Comparison of ENCODE assay signal across 13 cellular contexts in genomic region chr10:132541129-132541528, GRCh38. TPM values are rescaled to one million over a fixed set of nuclear protein-coding genes. Genes with fewer than 3 reads are reported as not detected.
DNase-seq lines count a peak whose midpoint lies in the region; ATAC-seq and TF ChIP-seq lines count a peak whose summit lies in the region.
"Had no signal": no experiment of that assay in that cellular context is flagged by ENCODE, and none has a peak within 500 bp of the region (broad histone marks: within the 10 kb centered on the region; RNA-seq: fewer than 3 reads in every experiment).

No MANE protein-coding gene starts in this region.

- peak overlapping the region; percentile 92 for H3K4me3 ChIP-seq in Loucy (ENCODE audit: low read length, poor library complexity, severe bottlenecking)
- peak overlapping the region; percentile 73 to 91 (median 83) for H3K4me3 ChIP-seq in esophagus muscularis mucosa
- H3K4me3 ChIP-seq in A673 (ENCODE audit: low read depth, low read length, poor library complexity, severe bottlenecking), result no peak overlapping the region
- H3K4me3 ChIP-seq: colonic mucosa, testis had no signal

- peaks cover 88% of the 10 kb centered on the region for H3K79me2 ChIP-seq in Loucy (ENCODE audit: insufficient read depth, low read length)

- H3K36me3 ChIP-seq in Loucy (ENCODE audit: insufficient read depth, low read length) (no peaks in the 10 kb centered on the region), esophagus muscularis mucosa (peaks cover 0 to 10% (median 0%) of the 10 kb centered on the region in 4 donors), A673 (ENCODE audit: insufficient read depth, low read length, poor library complexity, severe bottlenecking) (no peaks in the 10 kb centered on the region)
- H3K36me3 ChIP-seq: colonic mucosa had no signal

- peak overlapping the region; percentile 81 for H3K27ac Mint-ChIP-seq in T-helper 2 cell treated with Interferon-gamma antibody and Interleukin-4, amounts not matched to agents 5 μg/mL and 100 μg/mL, for 36 hours

- H3F3A ChIP-seq in Loucy (ENCODE audit: low read depth), result peaks cover 8% of the 10 kb centered on the region; the same call in 1 of the 2 replicates

- ATAC-seq in sciatic nerve, result no peak

- H3K9me3 ChIP-seq in Loucy (ENCODE audit: insufficient read depth, low read depth, low read length) (no peaks in the 10 kb centered on the region), esophagus muscularis mucosa (no peaks in the 10 kb centered on the region), A673 (ENCODE audit: low read depth, low read length, poor library complexity, severe bottlenecking) (no peaks in the 10 kb centered on the region)
- H3K9me3 ChIP-seq: colonic mucosa, SK-N-SH, testis had no signal

- H3K27ac ChIP-seq in esophagus muscularis mucosa (replicated peaks in 1 of 4), result peak overlapping the region; percentile 88 to 97 (median 94)
- no peak overlapping the region for H3K27ac ChIP-seq in A673 (ENCODE audit: low read depth, low read length, poor library complexity, severe bottlenecking)
- H3K27ac ChIP-seq: colonic mucosa, testis had no signal

- H4K20me1 ChIP-seq in Loucy (ENCODE audit: insufficient read depth, low read length, poor library complexity, severe bottlenecking), result peaks cover 36% of the 10 kb centered on the region

- no peaks in the 10 kb centered on the region for H3K27me3 ChIP-seq in Loucy (ENCODE audit: insufficient read depth, low read length, poor library complexity, severe bottlenecking)
- H3K27me3 ChIP-seq in esophagus muscularis mucosa, result no peaks in the 10 kb centered on the region
- H3K27me3 ChIP-seq in A673 (replicated peaks; ENCODE audit: insufficient read depth, low read depth, low read length, poor library complexity), result no peaks in the 10 kb centered on the region
- H3K27me3 ChIP-seq: colonic mucosa, testis had no signal

- TF ChIP-seq EP300 in esophagus muscularis mucosa (IDR thresholded peaks at IDR 0.05), result no peak

- H3K4me1 Mint-ChIP-seq in T-helper 2 cell treated with Interferon-gamma antibody and Interleukin-4, amounts not matched to agents 5 μg/mL and 100 μg/mL, for 36 hours (ENCODE audit: low read depth), result peaks cover 45% of the 10 kb centered on the region

- no TSS peak for BruUV-seq in A673 (replicated peaks; lab: Mats Ljungman, UMichigan)

- POLR2A ChIA-PET in A673 (lab: Charles Lee; ENCODE audit: low non-redundant PET), result no interaction called here

- H3K4me2 ChIP-seq in Loucy (ENCODE audit: low read depth, low read length, poor library complexity, severe bottlenecking), result peak overlapping the region; percentile 95
- H3K4me2 ChIP-seq: SK-N-SH had no signal

- H3K4me1 ChIP-seq in Loucy (ENCODE audit: insufficient read depth, low read length, poor library complexity, severe bottlenecking), result peaks cover 74% of the 10 kb centered on the region
- H3K4me1 ChIP-seq in esophagus muscularis mucosa, result peaks cover 73 to 86% (median 82%) of the 10 kb centered on the region in 4 donors
- H3K4me1 ChIP-seq in A673 (ENCODE audit: insufficient read depth, low read length, poor library complexity, severe bottlenecking), result peaks cover 4% of the 10 kb centered on the region

- no peaks in the 10 kb centered on the region for H3K27me3 Mint-ChIP-seq in T-helper 2 cell treated with Interferon-gamma antibody and Interleukin-4, amounts not matched to agents 5 μg/mL and 100 μg/mL, for 36 hours (ENCODE audit: low read depth)

- in situ Hi-C loops in KBM-7 (cut with MboI; ENCODE audit: low pct_unique_long_range_greater_than_20kb, low sequenced_read_pairs), result no loop called here

- no peaks in the 10 kb centered on the region for H3K9me2 ChIP-seq in Loucy (replicated peaks; ENCODE audit: low read depth, low read length)
- H3K9me2 ChIP-seq: SK-N-SH had no signal

- peak overlapping the region; percentile 79 for H3K9ac ChIP-seq in Loucy (ENCODE audit: low read depth, low read length, poor library complexity, severe bottlenecking)
- H3K9ac ChIP-seq: SK-N-SH had no signal

- H3K36me3 Mint-ChIP-seq in T-helper 2 cell treated with Interferon-gamma antibody and Interleukin-4, amounts not matched to agents 5 μg/mL and 100 μg/mL, for 36 hours (ENCODE audit: low read depth), result peaks cover 15% of the 10 kb centered on the region

- CTCF ChIA-PET in A673 (lab: Charles Lee), result no interaction called here

- WGBS in esophagus muscularis mucosa, result 69% methylated on average over 7 of the region's 11 CpGs

- TF ChIP-seq POLR2A in esophagus muscularis mucosa (IDR thresholded peaks at IDR 0.05; ENCODE audit: low read depth), result no peak

- H3K9me3 Mint-ChIP-seq in T-helper 2 cell treated with Interferon-gamma antibody and Interleukin-4, amounts not matched to agents 5 μg/mL and 100 μg/mL, for 36 hours, result no peaks in the 10 kb centered on the region

- TF ChIP-seq CTCF in Loucy (conservative IDR thresholded peaks at IDR 0.05; ENCODE audit: low read length), result no peak
- TF ChIP-seq CTCF in esophagus muscularis mucosa (IDR thresholded peaks at IDR 0.05), result no peak
- no peak for TF ChIP-seq CTCF in A673 (conservative IDR thresholded peaks at IDR 0.05; ENCODE audit: low read depth, low read length)

- H3K4me3 Mint-ChIP-seq in T-helper 2 cell treated with Interferon-gamma antibody and Interleukin-4, amounts not matched to agents 5 μg/mL and 100 μg/mL, for 36 hours, result peak overlapping the region; percentile 93

- no peak overlapping the region for H2AFZ ChIP-seq in Loucy (ENCODE audit: low read length)

- intact Hi-C loops in esophagus muscularis mucosa (cut with DNase I) (loop anchor here (5.0 kb wide), 1 partner anchor 36 kb away; no protein-coding TSS in a partner anchor), sciatic nerve (cut with DNase I) (no loop called here), A673 (cut with micrococcal nuclease; ENCODE audit: unreplicated experiment) (no loop called here)

- DNase-seq in T-helper 2 cell treated with Interferon-gamma antibody and Interleukin-4, amounts not matched to agents 5 μg/mL and 100 μg/mL, for 36 hours (ENCODE audit: low spot score), result no peak
- DNase-seq in T-helper 2 cell, result no peak
- no peak for DNase-seq in esophagus muscularis mucosa (ENCODE audit: extremely low spot score)
- DNase-seq in sciatic nerve (ENCODE audit: low spot score), result peak; percentile 47
- no peak for DNase-seq in A673 (ENCODE audit: low spot score)
- DNase-seq in KBM-7, result no peak
- DNase-seq in UCSD-AML1 (lab: John Stamatoyannopoulos, UW; ENCODE audit: unreplicated experiment), result no peak
- DNase-seq: colonic mucosa; NCI-H2029; NK-92 treated with Interleukin-12 subunit alpha and Interleukin-12 subunit beta, amount 100 ng/mL, for 24 hours; SK-N-SH had no signal

RNA-seq across cellular contexts. Expression of gene INPP5A, which starts 3.5 kb away (rescaled TPM):
- 100 to 1,000 TPM; 234 to 301 (median 245) TPM for total RNA-seq in esophagus muscularis mucosa
- 54.3 TPM for total RNA-seq in sciatic nerve
- 21.2 and 21.8 TPM in 2 replicates for total RNA-seq in A673 (2021)
